1 cellular context compared by ENCODE assay signal in genomic region chr20:237479-237878, GRCh38.
TF ChIP-seq lines count a peak whose summit lies in the region.

No MANE protein-coding gene starts in this region.

TF ChIP-seq in HepG2, 621 proteins besides CTCF, POLR2A, EP300 and RAD21:
- TF ChIP-seq ZNF740 (CRISPR knock-in tag; IDR thresholded peaks at IDR 0.05) (no peak), MAZ (IDR thresholded peaks at IDR 0.05; ENCODE audit: borderline replicate concordance, low read depth, low read length) (no peak), MAZ (CRISPR knock-in tag; IDR thresholded peaks at IDR 0.05; ENCODE audit: low read depth) (no peak), ZFP91 (CRISPR knock-in tag; IDR thresholded peaks at IDR 0.05; ENCODE audit: borderline replicate concordance) (no peak), ZNF839 (CRISPR knock-in tag; IDR thresholded peaks at IDR 0.05; ENCODE audit: borderline replicate concordance) (no peak), ZNF546 (CRISPR knock-in tag; conservative IDR thresholded peaks at IDR 0.05) (no peak), KLF13 (CRISPR knock-in tag; IDR thresholded peaks at IDR 0.05) (no peak), ZNF260 (CRISPR knock-in tag; IDR thresholded peaks at IDR 0.05; ENCODE audit: borderline replicate concordance, low read depth) (no peak), ARID4A (CRISPR knock-in tag; IDR thresholded peaks at IDR 0.05; ENCODE audit: borderline replicate concordance) (no peak), CERS6 (CRISPR knock-in tag; IDR thresholded peaks at IDR 0.05) (no peak), TBX3 (IDR thresholded peaks at IDR 0.05; ENCODE audit: borderline replicate concordance) (no peak), TAF1 (CRISPR knock-in tag; IDR thresholded peaks at IDR 0.05) (no peak), ZNF224 (CRISPR knock-in tag; IDR thresholded peaks at IDR 0.05) (no peak), BCL6 (CRISPR knock-in tag; IDR thresholded peaks at IDR 0.05) (no peak), ZNF180 (CRISPR knock-in tag; IDR thresholded peaks at IDR 0.05; ENCODE audit: borderline replicate concordance, low read depth) (no peak), ZNF232 (CRISPR knock-in tag; IDR thresholded peaks at IDR 0.05; ENCODE audit: borderline replicate concordance) (no peak), PCBP1 (IDR thresholded peaks at IDR 0.05; ENCODE audit: borderline replicate concordance, low read depth, low read length) (no peak), CAMTA2 (CRISPR knock-in tag; IDR thresholded peaks at IDR 0.05; ENCODE audit: borderline replicate concordance) (no peak), ZNF484 (CRISPR knock-in tag; IDR thresholded peaks at IDR 0.05; ENCODE audit: borderline replicate concordance, low read depth) (no peak), POGK (CRISPR knock-in tag; conservative IDR thresholded peaks at IDR 0.05) (no peak)
